In the genomic region with DNA sequence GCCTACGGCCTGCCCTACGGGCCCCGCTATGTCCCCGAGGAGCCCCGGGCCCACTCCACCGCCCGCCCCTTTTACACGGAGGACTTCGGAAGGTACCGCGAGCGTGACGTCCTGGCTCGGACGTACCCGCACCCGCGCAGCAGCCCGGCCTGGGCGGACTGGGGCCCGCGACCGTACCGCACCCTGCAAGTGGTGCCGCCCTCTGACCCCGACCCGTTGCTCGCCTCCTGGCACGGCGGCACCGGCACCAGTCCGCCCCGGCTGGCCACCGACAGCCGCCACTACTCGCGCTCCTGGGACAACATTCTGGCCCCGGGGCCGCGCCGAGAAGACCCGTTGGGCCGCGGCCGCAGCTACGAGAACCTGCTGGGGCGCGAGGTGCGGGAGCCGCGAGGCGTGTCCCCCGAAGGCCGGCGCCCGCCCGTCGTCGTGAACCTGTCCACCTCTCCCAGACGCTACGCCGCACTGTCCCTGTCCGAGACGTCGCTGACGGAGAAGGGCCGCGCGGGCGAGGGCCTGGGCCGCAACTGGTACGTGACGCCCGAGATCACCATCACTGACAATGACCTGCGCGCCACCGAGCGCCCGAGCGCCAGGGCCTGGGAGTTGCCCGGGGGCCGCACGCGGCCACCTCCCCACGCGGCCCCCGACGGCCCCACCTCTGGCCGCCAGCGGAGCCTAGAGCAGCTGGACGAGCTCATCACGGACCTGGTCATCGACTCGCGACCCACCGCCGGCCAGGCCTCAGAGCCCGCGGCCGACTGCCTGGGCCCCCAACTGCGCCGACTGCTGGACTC, we compare ENCODE assay signal across 1 cellular context.
TF ChIP-seq lines count a peak whose summit lies in the region.

No MANE protein-coding gene starts in this region.

TF ChIP-seq in K562, 482 proteins besides CTCF, POLR2A, EP300 and RAD21:
- TF ChIP-seq ZFP36 (IDR thresholded peaks at IDR 0.05; ENCODE audit: low read depth, low read length, partially characterized antibody) (no peak), RBFOX2 (IDR thresholded peaks at IDR 0.05; ENCODE audit: low read depth, low read length) (peak; percentile 48; the same call in 1 of the 2 replicates), POLR2G (IDR thresholded peaks at IDR 0.05; ENCODE audit: low read depth, low read length) (peak; percentile 73), STAG1 (CRISPR knock-in tag; IDR thresholded peaks at IDR 0.05; ENCODE audit: borderline replicate concordance) (no peak), TEAD4 (IDR thresholded peaks at IDR 0.05; ENCODE audit: low read length) (no peak), TEAD4 (CRISPR knock-in tag; IDR thresholded peaks at IDR 0.05; ENCODE audit: borderline replicate concordance) (no peak), ZNF217 (CRISPR knock-in tag; IDR thresholded peaks at IDR 0.05) (no peak), FIP1L1 (IDR thresholded peaks at IDR 0.05; ENCODE audit: low read depth, low read length, poor library complexity, severe bottlenecking) (peak; percentile 23), POLR2H (tag; IDR thresholded peaks at IDR 0.05; ENCODE audit: low read depth) (no peak), KLF10 (CRISPR knock-in tag; IDR thresholded peaks at IDR 0.05) (no peak), SNAPC5 (CRISPR knock-in tag; IDR thresholded peaks at IDR 0.05) (no peak), KLF6 (CRISPR knock-in tag; IDR thresholded peaks at IDR 0.05; ENCODE audit: borderline replicate concordance) (no peak), REST (CRISPR knock-in tag; IDR thresholded peaks at IDR 0.05; ENCODE audit: low read depth) (no peak), FUS (optimal IDR thresholded peaks at IDR 0.05; ENCODE audit: low read depth, low read length) (no peak), CHD7 (IDR thresholded peaks at IDR 0.05; ENCODE audit: low read depth, low read length) (no peak), MYC (IDR thresholded peaks at IDR 0.05; ENCODE audit: low read depth, low read length) (no peak), MYC (CRISPR knock-in tag; IDR thresholded peaks at IDR 0.05; ENCODE audit: borderline replicate concordance, low read depth) (no peak), MXI1 (IDR thresholded peaks at IDR 0.05; ENCODE audit: low read depth, low read length) (no peak)
- TF ChIP-seq, protein P1, sequence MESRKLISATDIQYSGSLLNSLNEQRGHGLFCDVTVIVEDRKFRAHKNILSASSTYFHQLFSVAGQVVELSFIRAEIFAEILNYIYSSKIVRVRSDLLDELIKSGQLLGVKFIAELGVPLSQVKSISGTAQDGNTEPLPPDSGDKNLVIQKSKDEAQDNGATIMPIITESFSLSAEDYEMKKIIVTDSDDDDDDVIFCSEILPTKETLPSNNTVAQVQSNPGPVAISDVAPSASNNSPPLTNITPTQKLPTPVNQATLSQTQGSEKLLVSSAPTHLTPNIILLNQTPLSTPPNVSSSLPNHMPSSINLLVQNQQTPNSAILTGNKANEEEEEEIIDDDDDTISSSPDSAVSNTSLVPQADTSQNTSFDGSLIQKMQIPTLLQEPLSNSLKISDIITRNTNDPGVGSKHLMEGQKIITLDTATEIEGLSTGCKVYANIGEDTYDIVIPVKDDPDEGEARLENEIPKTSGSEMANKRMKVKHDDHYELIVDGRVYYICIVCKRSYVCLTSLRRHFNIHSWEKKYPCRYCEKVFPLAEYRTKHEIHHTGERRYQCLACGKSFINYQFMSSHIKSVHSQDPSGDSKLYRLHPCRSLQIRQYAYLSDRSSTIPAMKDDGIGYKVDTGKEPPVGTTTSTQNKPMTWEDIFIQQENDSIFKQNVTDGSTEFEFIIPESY (CRISPR knock-in tag; IDR thresholded peaks at IDR 0.05): peak; percentile 96
- TF ChIP-seq, protein P2, sequence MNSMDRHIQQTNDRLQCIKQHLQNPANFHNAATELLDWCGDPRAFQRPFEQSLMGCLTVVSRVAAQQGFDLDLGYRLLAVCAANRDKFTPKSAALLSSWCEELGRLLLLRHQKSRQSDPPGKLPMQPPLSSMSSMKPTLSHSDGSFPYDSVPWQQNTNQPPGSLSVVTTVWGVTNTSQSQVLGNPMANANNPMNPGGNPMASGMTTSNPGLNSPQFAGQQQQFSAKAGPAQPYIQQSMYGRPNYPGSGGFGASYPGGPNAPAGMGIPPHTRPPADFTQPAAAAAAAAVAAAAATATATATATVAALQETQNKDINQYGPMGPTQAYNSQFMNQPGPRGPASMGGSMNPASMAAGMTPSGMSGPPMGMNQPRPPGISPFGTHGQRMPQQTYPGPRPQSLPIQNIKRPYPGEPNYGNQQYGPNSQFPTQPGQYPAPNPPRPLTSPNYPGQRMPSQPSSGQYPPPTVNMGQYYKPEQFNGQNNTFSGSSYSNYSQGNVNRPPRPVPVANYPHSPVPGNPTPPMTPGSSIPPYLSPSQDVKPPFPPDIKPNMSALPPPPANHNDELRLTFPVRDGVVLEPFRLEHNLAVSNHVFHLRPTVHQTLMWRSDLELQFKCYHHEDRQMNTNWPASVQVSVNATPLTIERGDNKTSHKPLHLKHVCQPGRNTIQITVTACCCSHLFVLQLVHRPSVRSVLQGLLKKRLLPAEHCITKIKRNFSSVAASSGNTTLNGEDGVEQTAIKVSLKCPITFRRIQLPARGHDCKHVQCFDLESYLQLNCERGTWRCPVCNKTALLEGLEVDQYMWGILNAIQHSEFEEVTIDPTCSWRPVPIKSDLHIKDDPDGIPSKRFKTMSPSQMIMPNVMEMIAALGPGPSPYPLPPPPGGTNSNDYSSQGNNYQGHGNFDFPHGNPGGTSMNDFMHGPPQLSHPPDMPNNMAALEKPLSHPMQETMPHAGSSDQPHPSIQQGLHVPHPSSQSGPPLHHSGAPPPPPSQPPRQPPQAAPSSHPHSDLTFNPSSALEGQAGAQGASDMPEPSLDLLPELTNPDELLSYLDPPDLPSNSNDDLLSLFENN (IDR thresholded peaks at IDR 0.05; ENCODE audit: low read depth in 2 of 2, low read length in 2 of 2): no peak
